Comparison of ENCODE assay signal across 22 cellular contexts in the genomic region with DNA sequence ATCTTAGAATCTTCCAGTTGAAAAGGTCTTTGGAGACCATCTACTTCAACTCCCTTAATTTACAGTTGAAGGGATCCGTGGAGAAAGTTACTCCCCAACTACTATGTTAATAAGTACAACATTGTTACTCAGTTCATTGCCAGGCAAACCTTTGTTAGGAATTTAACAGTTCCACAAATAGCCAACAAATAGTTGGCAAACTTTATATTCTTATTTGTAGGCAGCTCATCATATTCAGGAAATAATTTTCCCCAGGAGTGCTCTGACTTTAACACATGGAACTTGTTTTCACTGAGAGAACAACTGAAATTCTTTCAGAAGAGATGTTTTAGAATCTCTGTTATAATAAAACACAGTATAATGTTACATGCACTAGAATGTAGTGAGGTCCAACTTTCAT.
"Had no signal": no experiment of that assay in that cellular context is flagged by ENCODE, and none has a peak within 500 bp of the region (broad histone marks: within the 10 kb centered on the region; RNA-seq: fewer than 3 reads in every experiment).

No MANE protein-coding gene starts in this region.

- H3K4me1 ChIP-seq: colonic mucosa, spleen had no signal

- H3K27ac ChIP-seq: colonic mucosa, epithelial cell of prostate, gastrocnemius medialis, spleen, tibial artery had no signal

- H3K4me3 ChIP-seq: colonic mucosa, gastrocnemius medialis, spleen, tibial artery had no signal

- H3K9me3 ChIP-seq: colonic mucosa, gastrocnemius medialis, tibial artery had no signal

- H3K27me3 ChIP-seq: colonic mucosa, gastrocnemius medialis, spleen, tibial artery had no signal

- H3K36me3 ChIP-seq: colonic mucosa, gastrocnemius medialis, spleen, tibial artery had no signal

- FAIRE-seq: bronchial epithelial cell, islet of Langerhans had no signal

- DNase-seq: activated CD4-positive, alpha-beta T cell treated with anti-CD3 and anti-CD28 coated beads for 4 hours; activated CD4-positive, alpha-beta T cell treated with anti-CD3 and anti-CD28 coated beads, Interleukin-2, amount 50 U/mL, for 48 hours; activated CD4-positive, CD25-positive, alpha-beta regulatory T cell; activated CD8-positive, alpha-beta memory T cell treated with anti-CD3 and anti-CD28 coated beads, Interleukin-2, amount 50 U/mL, for 48 hours; activated naive CD4-positive, alpha-beta T cell treated with anti-CD3 and anti-CD28 coated beads for 36 hours; activated naive CD8-positive, alpha-beta T cell treated with anti-CD3 and anti-CD28 coated beads, Interleukin-2, amount 10 ng/mL, durations not matched to agents 7 days and 5 days; activated T-cell treated with anti-CD3 and anti-CD28 coated beads, Interleukin-2, amount 50 U/mL, for 4 hours; amygdala; colonic mucosa; gastrocnemius medialis; hypothalamus; naive B cell; occipital lobe; retina; spleen; substantia nigra; SW 1271; T-helper 17 cell; tibial artery had no signal

- ATAC-seq: activated T-cell treated with anti-CD3 and anti-CD28 coated beads, Interleukin-2, amount 50 U/mL, for 4 hours; gastrocnemius medialis; T-helper 17 cell had no signal
